In genomic region chr10:110327262-110327914, GRCh38 we compare ENCODE assay signal across 1 cellular context.
TF ChIP-seq lines count a peak whose summit lies in the region.

No MANE protein-coding gene starts in this region.

TF ChIP-seq in H1, 55 proteins besides CTCF, POLR2A, EP300 and RAD21:
- no peak for TF ChIP-seq RFX5 (IDR thresholded peaks at IDR 0.05; ENCODE audit: borderline replicate concordance, low read depth, low read length)
- no peak for TF ChIP-seq TEAD4 (IDR thresholded peaks at IDR 0.05; ENCODE audit: low read depth, low read length)
- TF ChIP-seq YY1 (IDR thresholded peaks at IDR 0.05; ENCODE audit: low read depth, low read length): no peak
- TF ChIP-seq NRF1 (IDR thresholded peaks at IDR 0.05; ENCODE audit: low read depth, low read length): no peak
- TF ChIP-seq HDAC2 (IDR thresholded peaks at IDR 0.05; ENCODE audit: borderline replicate concordance in 1 of 2, low read depth in 2 of 2, low read length in 2 of 2): no peak
- no peak for TF ChIP-seq CTBP2 (IDR thresholded peaks at IDR 0.05; ENCODE audit: borderline replicate concordance, insufficient read depth, insufficient read length, low read length)
- TF ChIP-seq POLR2AphosphoS5 (IDR thresholded peaks at IDR 0.05; ENCODE audit: low read depth, low read length): no peak
- no peak for TF ChIP-seq PHF8 (conservative IDR thresholded peaks at IDR 0.05; ENCODE audit: low read depth, low read length)
- TF ChIP-seq SIX5 (IDR thresholded peaks at IDR 0.05; ENCODE audit: low read depth, low read length): no peak
- no peak for TF ChIP-seq BCL11A (IDR thresholded peaks at IDR 0.05; ENCODE audit: low read depth in 2 of 2, low read length in 2 of 2)
- TF ChIP-seq HDAC6 (IDR thresholded peaks at IDR 0.05; ENCODE audit: low read depth, low read length): no peak
- no peak for TF ChIP-seq SIRT6 (IDR thresholded peaks at IDR 0.05; ENCODE audit: low read length)
- no peak for TF ChIP-seq ATF2 (IDR thresholded peaks at IDR 0.05; ENCODE audit: low read length)
- no peak for TF ChIP-seq NANOG (IDR thresholded peaks at IDR 0.05; ENCODE audit: insufficient read depth, low read depth, low read length, poor library complexity, severe bottlenecking)
- TF ChIP-seq GTF2F1 (IDR thresholded peaks at IDR 0.05; ENCODE audit: borderline replicate concordance, low read depth, low read length): no peak
- TF ChIP-seq CHD1 (IDR thresholded peaks at IDR 0.05; ENCODE audit: low read depth, low read length): no peak
- TF ChIP-seq ZNF274 (IDR thresholded peaks at IDR 0.05; ENCODE audit: borderline replicate concordance, extremely low read depth, low read length): no peak
- TF ChIP-seq E2F6 (IDR thresholded peaks at IDR 0.05): no peak
- no peak for TF ChIP-seq CEBPB (IDR thresholded peaks at IDR 0.05; ENCODE audit: low read depth, low read length)
- no peak for TF ChIP-seq SIN3A (conservative IDR thresholded peaks at IDR 0.05 in 1 of 2, IDR thresholded peaks at IDR 0.05 in 1 of 2; ENCODE audit: low read depth in 1 of 2, low read length in 2 of 2)
